Comparison of ENCODE assay signal across 31 cellular contexts in genomic region chr10:96826438-96826837, GRCh38.
"Had no signal": no experiment of that assay in that cellular context is flagged by ENCODE, and none has a peak within 500 bp of the region (broad histone marks: within the 10 kb centered on the region; RNA-seq: fewer than 3 reads in every experiment).

No MANE protein-coding gene starts in this region.

- H3K9me3 ChIP-seq: pancreas, prostate gland, sigmoid colon had no signal

- DNase-seq: activated CD4-positive, alpha-beta memory T cell treated with anti-CD3 and anti-CD28 coated beads for 36 hours; activated CD4-positive, alpha-beta T cell treated with anti-CD3 and anti-CD28 coated beads, Interleukin-2, amount 10 ng/mL, durations not matched to agents 24 days and 14 days; activated CD4-positive, CD25-positive, alpha-beta regulatory T cell treated with anti-CD3 and anti-CD28 coated beads, Interleukin-2, amount 50 U/mL, for 72 hours; activated CD8-positive, alpha-beta memory T cell treated with anti-CD3 and anti-CD28 coated beads, Interleukin-2, amount 50 U/mL, for 4 hours; activated gamma-delta T cell; activated naive CD4-positive, alpha-beta T cell treated with anti-CD3 and anti-CD28 coated beads, Interleukin-2, amount 10 ng/mL, durations not matched to agents 7 days and 5 days; activated T-cell treated with anti-CD3 and anti-CD28 coated beads, Interleukin-2, amount 50 U/mL, for 24 hours; amniotic stem cell; brain microvascular endothelial cell; cortex of kidney; effector memory CD8-positive, alpha-beta T cell; foreskin fibroblast; head of caudate nucleus; hippocampal formation; left cardiac atrium; left ventricle myocardium superior; mammary epithelial cell; naive B cell; nephron progenitor cell; nucleus accumbens; pancreas; retina; sigmoid colon; stimulated activated CD4-positive, alpha-beta T cell treated with anti-CD3 and anti-CD28 coated beads, Interleukin-4, amount 100 ng/mL, for 24 hours; stimulated activated naive CD8-positive, alpha-beta T cell treated with anti-CD3 and anti-CD28 coated beads, Interleukin-15, amount 100 ng/mL, for 72 hours; substantia nigra; T1000 had no signal

- H3K27me3 ChIP-seq: brain microvascular endothelial cell, pancreas, sigmoid colon had no signal

- H3K4me1 ChIP-seq: prostate gland had no signal

- H3K4me3 Mint-ChIP-seq: activated CD4-positive, alpha-beta memory T cell treated with anti-CD3 and anti-CD28 coated beads for 36 hours; activated CD4-positive, alpha-beta T cell treated with anti-CD3 and anti-CD28 coated beads, Interleukin-2, amount 10 ng/mL, durations not matched to agents 24 days and 14 days; activated naive CD4-positive, alpha-beta T cell treated with anti-CD3 and anti-CD28 coated beads, Interleukin-2, amount 10 ng/mL, durations not matched to agents 7 days and 5 days; activated T-cell treated with anti-CD3 and anti-CD28 coated beads, Interleukin-2, amount 50 U/mL, for 24 hours; effector memory CD8-positive, alpha-beta T cell; naive B cell; nephron progenitor cell; stimulated activated effector memory CD8-positive, alpha-beta T cell treated with anti-CD3 and anti-CD28 coated beads, Interleukin-12 subunit alpha, Interleukin-12 subunit beta, amount 100 ng/mL, for 72 hours; stimulated activated naive CD8-positive, alpha-beta T cell treated with anti-CD3 and anti-CD28 coated beads, Interleukin-15, amount 100 ng/mL, for 72 hours; type B pancreatic cell had no signal

- H3K36me3 Mint-ChIP-seq: activated CD4-positive, alpha-beta memory T cell treated with anti-CD3 and anti-CD28 coated beads for 36 hours; activated naive CD4-positive, alpha-beta T cell treated with anti-CD3 and anti-CD28 coated beads, Interleukin-2, amount 10 ng/mL, durations not matched to agents 7 days and 5 days; naive B cell; type B pancreatic cell had no signal

- H3K27me3 Mint-ChIP-seq: activated CD4-positive, alpha-beta memory T cell treated with anti-CD3 and anti-CD28 coated beads for 36 hours; activated T-cell treated with anti-CD3 and anti-CD28 coated beads, Interleukin-2, amount 50 U/mL, for 24 hours; effector memory CD8-positive, alpha-beta T cell; naive B cell; stimulated activated naive CD8-positive, alpha-beta T cell treated with anti-CD3 and anti-CD28 coated beads, Interleukin-15, amount 100 ng/mL, for 72 hours; type B pancreatic cell had no signal

- H3K27ac ChIP-seq: brain microvascular endothelial cell, pancreas, prostate gland, sigmoid colon had no signal

- H3K36me3 ChIP-seq: brain microvascular endothelial cell, pancreas, prostate gland, sigmoid colon had no signal

- H3K27ac Mint-ChIP-seq: activated CD4-positive, alpha-beta memory T cell treated with anti-CD3 and anti-CD28 coated beads for 36 hours; activated CD4-positive, alpha-beta T cell treated with anti-CD3 and anti-CD28 coated beads, Interleukin-2, amount 10 ng/mL, durations not matched to agents 24 days and 14 days; activated naive CD4-positive, alpha-beta T cell treated with anti-CD3 and anti-CD28 coated beads, Interleukin-2, amount 10 ng/mL, durations not matched to agents 7 days and 5 days; activated T-cell treated with anti-CD3 and anti-CD28 coated beads, Interleukin-2, amount 50 U/mL, for 24 hours; effector memory CD8-positive, alpha-beta T cell; nephron progenitor cell; type B pancreatic cell had no signal

- H3K9me3 Mint-ChIP-seq: activated CD4-positive, alpha-beta memory T cell treated with anti-CD3 and anti-CD28 coated beads for 36 hours; activated CD4-positive, alpha-beta T cell treated with anti-CD3 and anti-CD28 coated beads, Interleukin-2, amount 10 ng/mL, durations not matched to agents 24 days and 14 days; activated naive CD4-positive, alpha-beta T cell treated with anti-CD3 and anti-CD28 coated beads, Interleukin-2, amount 10 ng/mL, durations not matched to agents 7 days and 5 days; activated T-cell treated with anti-CD3 and anti-CD28 coated beads, Interleukin-2, amount 50 U/mL, for 24 hours; effector memory CD8-positive, alpha-beta T cell; naive B cell; nephron progenitor cell; stimulated activated effector memory CD8-positive, alpha-beta T cell treated with anti-CD3 and anti-CD28 coated beads, Interleukin-12 subunit alpha, Interleukin-12 subunit beta, amount 100 ng/mL, for 72 hours; stimulated activated naive CD8-positive, alpha-beta T cell treated with anti-CD3 and anti-CD28 coated beads, Interleukin-15, amount 100 ng/mL, for 72 hours; type B pancreatic cell had no signal

- H3K4me3 ChIP-seq: pancreas, prostate gland, sigmoid colon had no signal

- ATAC-seq: effector memory CD8-positive, alpha-beta T cell; esophagus mucosa; left cardiac atrium; left ventricle myocardium superior; pancreas; stimulated activated effector memory CD8-positive, alpha-beta T cell treated with anti-CD3 and anti-CD28 coated beads, Interleukin-12 subunit alpha, Interleukin-12 subunit beta, amount 100 ng/mL, for 72 hours; stimulated activated naive CD8-positive, alpha-beta T cell treated with anti-CD3 and anti-CD28 coated beads, Interleukin-15, amount 100 ng/mL, for 72 hours had no signal
